In genomic region chr7:41785840-41786239, GRCh38 we compare ENCODE assay signal across 23 cellular contexts.
"Had no signal": no experiment of that assay in that cellular context is flagged by ENCODE, and none has a peak within 500 bp of the region (broad histone marks: within the 10 kb centered on the region; RNA-seq: fewer than 3 reads in every experiment).

No MANE protein-coding gene starts in this region.

- H3K9me3 ChIP-seq: MG63, SJSA1 had no signal

- H3K36me3 ChIP-seq: MG63, SJSA1 had no signal

- H3K4me3 ChIP-seq: MG63, SJSA1, SK-N-MC had no signal

- DNase-seq: IMR-90, KG1, MG63, NCI-H1092, NCI-H1105 treated with DMSO at 0.1 percent for 48 hours, NCI-H1417 treated with DMSO at 0.1 percent for 48 hours, NCI-H146, NCI-H1694 treated with DMSO at 0.1 percent for 48 hours, NCI-H1930, NCI-H2081, NCI-H2107, NCI-H2171, NCI-H226, NCI-H446, NCI-H510A, NCI-H524 treated with DMSO at 0.1 percent for 48 hours, NCI-H69, NCI-H774, Right ventricle myocardium superior, RPMI8226, SIG-M5 had no signal

- H3K27ac ChIP-seq: SJSA1, SK-N-MC had no signal

- H3K4me1 ChIP-seq: SJSA1 had no signal

- H3K27me3 ChIP-seq: MG63, SJSA1 had no signal
